ENCODE assay signal across 12 cellular contexts in genomic region chr14:99733551-99734405, GRCh38. TPM values are rescaled to one million over a fixed set of nuclear protein-coding genes. Genes with fewer than 3 reads are reported as not detected.
A peak's percentile ranks its signal among the peaks of the same experiment; 100 is the strongest.
DNase-seq lines count a peak whose midpoint lies in the region; ATAC-seq and TF ChIP-seq lines count a peak whose summit lies in the region.
"Had no signal": no experiment of that assay in that cellular context is flagged by ENCODE, and none has a peak within 500 bp of the region (broad histone marks: within the 10 kb centered on the region; RNA-seq: fewer than 3 reads in every experiment).

No MANE protein-coding gene starts in this region.

- H3K27ac ChIP-seq in endodermal cell (ENCODE audit: low read depth, low read length) (no peak overlapping the region), tibial artery (peak overlapping the region in 1 of 2 donors; percentile 6)

- H3K4me3 Mint-ChIP-seq in activated CD8-positive, alpha-beta memory T cell treated with anti-CD3 and anti-CD28 coated beads, Interleukin-2, amount 10 ng/mL, durations not matched to agents 7 days and 5 days = no peak overlapping the region
- no peak overlapping the region for H3K4me3 Mint-ChIP-seq in endodermal cell
- no peak overlapping the region for H3K4me3 Mint-ChIP-seq in activated T-cell treated with anti-CD3 and anti-CD28 coated beads, Interleukin-2, amount 50 U/mL, for 72 hours
- H3K4me3 Mint-ChIP-seq: activated CD4-positive, alpha-beta T cell treated with anti-CD3 and anti-CD28 coated beads, Interleukin-2, amount 10 ng/mL, durations not matched to agents 24 days and 14 days had no signal

- intact Hi-C loops in tibial artery (cut with DNase I; ENCODE audit: low total_unique reads) = no loop called here

- ATAC-seq in activated CD8-positive, alpha-beta memory T cell treated with anti-CD3 and anti-CD28 coated beads, Interleukin-2, amount 10 ng/mL, durations not matched to agents 7 days and 5 days = no peak
- ATAC-seq in GM21825 (IDR thresholded peaks at IDR 0.05; ENCODE audit: unreplicated experiment) (no peak), GM18858 (IDR thresholded peaks at IDR 0.05; ENCODE audit: unreplicated experiment) (no peak)
- no peak for ATAC-seq in activated T-cell treated with anti-CD3 and anti-CD28 coated beads, Interleukin-2, amount 50 U/mL, for 72 hours (replicated peaks in 1 of 2)
- ATAC-seq: HCT116 had no signal

- H3K4me1 Mint-ChIP-seq in activated CD8-positive, alpha-beta memory T cell treated with anti-CD3 and anti-CD28 coated beads, Interleukin-2, amount 10 ng/mL, durations not matched to agents 7 days and 5 days = no peaks in the 10 kb centered on the region
- no peaks in the 10 kb centered on the region for H3K4me1 Mint-ChIP-seq in endodermal cell
- H3K4me1 Mint-ChIP-seq in activated T-cell treated with anti-CD3 and anti-CD28 coated beads, Interleukin-2, amount 50 U/mL, for 72 hours (ENCODE audit: low read depth) = no peaks in the 10 kb centered on the region
- H3K4me1 Mint-ChIP-seq: activated CD4-positive, alpha-beta T cell treated with anti-CD3 and anti-CD28 coated beads, Interleukin-2, amount 10 ng/mL, durations not matched to agents 24 days and 14 days had no signal

- H3K4me1 ChIP-seq in endodermal cell (ENCODE audit: control insufficient read depth, insufficient read depth, low read length) (peaks cover 5% of the 10 kb centered on the region), tibial artery (peaks cover 0 to 66% (median 41%) of the 10 kb centered on the region in 4 donors)

- WGBS in endodermal cell (ENCODE audit: insufficient coverage in 1 of 2, insufficient read length in 1 of 2), 2 experiments = 92 to 95% methylated on average over 14 to 26 of the region's 26 CpGs

- peaks cover 23% of the 10 kb centered on the region for H3K27me3 Mint-ChIP-seq in activated CD8-positive, alpha-beta memory T cell treated with anti-CD3 and anti-CD28 coated beads, Interleukin-2, amount 10 ng/mL, durations not matched to agents 7 days and 5 days
- H3K27me3 Mint-ChIP-seq in endodermal cell (ENCODE audit: insufficient read depth) = peaks cover 8% of the 10 kb centered on the region
- peaks cover 42% of the 10 kb centered on the region for H3K27me3 Mint-ChIP-seq in activated T-cell treated with anti-CD3 and anti-CD28 coated beads, Interleukin-2, amount 50 U/mL, for 72 hours (ENCODE audit: low read depth)

- CTCF ChIA-PET in activated CD8-positive, alpha-beta memory T cell treated with anti-CD3 and anti-CD28 coated beads, Interleukin-2, amount 10 ng/mL, durations not matched to agents 7 days and 5 days (lab: Charles Lee) = no interaction called here

- H3K27ac Mint-ChIP-seq in activated CD8-positive, alpha-beta memory T cell treated with anti-CD3 and anti-CD28 coated beads, Interleukin-2, amount 10 ng/mL, durations not matched to agents 7 days and 5 days = no peak overlapping the region
- H3K27ac Mint-ChIP-seq in endodermal cell = no peak overlapping the region
- H3K27ac Mint-ChIP-seq in activated T-cell treated with anti-CD3 and anti-CD28 coated beads, Interleukin-2, amount 50 U/mL, for 72 hours = no peak overlapping the region
- H3K27ac Mint-ChIP-seq: activated CD4-positive, alpha-beta T cell treated with anti-CD3 and anti-CD28 coated beads, Interleukin-2, amount 10 ng/mL, durations not matched to agents 24 days and 14 days had no signal

- no peaks in the 10 kb centered on the region for H3K9me3 Mint-ChIP-seq in activated CD8-positive, alpha-beta memory T cell treated with anti-CD3 and anti-CD28 coated beads, Interleukin-2, amount 10 ng/mL, durations not matched to agents 7 days and 5 days (ENCODE audit: low read depth)
- H3K9me3 Mint-ChIP-seq in endodermal cell = no peaks in the 10 kb centered on the region
- H3K9me3 Mint-ChIP-seq in activated T-cell treated with anti-CD3 and anti-CD28 coated beads, Interleukin-2, amount 50 U/mL, for 72 hours = no peaks in the 10 kb centered on the region
- H3K9me3 Mint-ChIP-seq: activated CD4-positive, alpha-beta T cell treated with anti-CD3 and anti-CD28 coated beads, Interleukin-2, amount 10 ng/mL, durations not matched to agents 24 days and 14 days had no signal

- peak; percentile 9 for DNase-seq in activated CD8-positive, alpha-beta memory T cell treated with anti-CD3 and anti-CD28 coated beads, Interleukin-2, amount 50 U/mL, for 4 hours
- DNase-seq in activated CD8-positive, alpha-beta memory T cell treated with anti-CD3 and anti-CD28 coated beads, Interleukin-2, amount 10 ng/mL, durations not matched to agents 7 days and 5 days = no peak
- peak; percentile 41 for DNase-seq in endodermal cell
- peak; percentile 64 for DNase-seq in medulla oblongata (ENCODE audit: extremely low spot score)
- DNase-seq in tibial artery = peak; percentile 57 to 79
- no peak for DNase-seq in activated T-cell treated with anti-CD3 and anti-CD28 coated beads, Interleukin-2, amount 50 U/mL, for 72 hours
- DNase-seq: activated CD4-positive, alpha-beta T cell treated with anti-CD3 and anti-CD28 coated beads, Interleukin-2, amount 10 ng/mL, durations not matched to agents 24 days and 14 days; NCI-H1930 had no signal

- no peak overlapping the region for H3K9ac ChIP-seq in endodermal cell (ENCODE audit: extremely low read depth, low read length, poor library complexity, severe bottlenecking)

- H3K4me3 ChIP-seq in endodermal cell (ENCODE audit: low read length) (no peak overlapping the region), tibial artery (no peak overlapping the region)

- H3K27me3 ChIP-seq in endodermal cell (ENCODE audit: control insufficient read depth, insufficient read depth, low read length, poor library complexity, severe bottlenecking) = no peaks in the 10 kb centered on the region
- no peaks in the 10 kb centered on the region for H3K27me3 ChIP-seq in tibial artery

- H3K36me3 ChIP-seq in endodermal cell (ENCODE audit: control insufficient read depth, insufficient read depth, low read length) (no peaks in the 10 kb centered on the region), tibial artery (no peaks in the 10 kb centered on the region)

- no peaks in the 10 kb centered on the region for H3K36me3 Mint-ChIP-seq in activated CD8-positive, alpha-beta memory T cell treated with anti-CD3 and anti-CD28 coated beads, Interleukin-2, amount 10 ng/mL, durations not matched to agents 7 days and 5 days
- no peaks in the 10 kb centered on the region for H3K36me3 Mint-ChIP-seq in endodermal cell (ENCODE audit: low read depth)
- no peaks in the 10 kb centered on the region for H3K36me3 Mint-ChIP-seq in activated T-cell treated with anti-CD3 and anti-CD28 coated beads, Interleukin-2, amount 50 U/mL, for 72 hours (ENCODE audit: insufficient read depth in 2 of 2)

- H3K9me3 ChIP-seq in endodermal cell (ENCODE audit: control insufficient read depth, low read length) (no peaks in the 10 kb centered on the region), tibial artery (no peaks in the 10 kb centered on the region)

- no peak for TF ChIP-seq CTCF in endodermal cell (conservative IDR thresholded peaks at IDR 0.05)
- no peak for TF ChIP-seq CTCF in tibial artery (IDR thresholded peaks at IDR 0.05)

RNA-seq across cellular contexts. Expression of gene CYP46A1, which starts 49.7 kb away (rescaled TPM):
- total RNA-seq in activated CD8-positive, alpha-beta memory T cell treated with anti-CD3 and anti-CD28 coated beads, Interleukin-2, amount 10 ng/mL, durations not matched to agents 7 days and 5 days = under 1 TPM in 1 of 2 experiments, not detected in 1; 0.15 TPM
- total RNA-seq in endodermal cell = under 1 TPM; 0.55 to 0.57 TPM
- 4.1 TPM for polyA plus RNA-seq in endodermal cell (2013, experiment 1 of 2)
- polyA plus RNA-seq in endodermal cell (2013, experiment 2 of 2) = 4.8 TPM
- under 1 TPM; 0.09 to 0.10 TPM for total RNA-seq in activated T-cell treated with anti-CD3 and anti-CD28 coated beads, Interleukin-2, amount 50 U/mL, for 72 hours
- total RNA-seq: A673 had no signal

RNA-seq across cellular contexts. Expression of gene EML1, which starts 59.4 kb away (rescaled TPM):
- not detected for total RNA-seq in activated CD8-positive, alpha-beta memory T cell treated with anti-CD3 and anti-CD28 coated beads, Interleukin-2, amount 10 ng/mL, durations not matched to agents 7 days and 5 days
- total RNA-seq in endodermal cell = 10 to 100 TPM; 25.0 to 31.4 TPM
- 39.1 TPM for polyA plus RNA-seq in endodermal cell (2013, experiment 1 of 2)
- polyA plus RNA-seq in endodermal cell (2013, experiment 2 of 2) = 38.7 TPM
- 1 to 10 TPM; 2.4 to 2.6 TPM for total RNA-seq in activated T-cell treated with anti-CD3 and anti-CD28 coated beads, Interleukin-2, amount 50 U/mL, for 72 hours

Comparison
In these comparisons a context has a peak if more than half of its experiments do, and no peak if none do; other contexts are left out.
1. DNase-seq: peak in activated CD8-positive, alpha-beta memory T cell treated with anti-CD3 and anti-CD28 coated beads, Interleukin-2, amount 50 U/mL, for 4 hours (single experiment), endodermal cell (single experiment), medulla oblongata (single experiment) and tibial artery (2 of 2); none in activated CD8-positive, alpha-beta memory T cell treated with anti-CD3 and anti-CD28 coated beads, Interleukin-2, amount 10 ng/mL, durations not matched to agents 7 days and 5 days (single experiment) and activated T-cell treated with anti-CD3 and anti-CD28 coated beads, Interleukin-2, amount 50 U/mL, for 72 hours (0 of 2).
2. RNA of gene EML1, which starts 59.4 kb away (total RNA-seq): 25.0 to 31.4 TPM in endodermal cell; 2.4 to 2.6 TPM in activated T-cell treated with anti-CD3 and anti-CD28 coated beads, Interleukin-2, amount 50 U/mL, for 72 hours and not detected in activated CD8-positive, alpha-beta memory T cell treated with anti-CD3 and anti-CD28 coated beads, Interleukin-2, amount 10 ng/mL, durations not matched to agents 7 days and 5 days; every median in the first group is over 4 times any median in the second.